1 cellular context compared by ENCODE assay signal in the genomic region with DNA sequence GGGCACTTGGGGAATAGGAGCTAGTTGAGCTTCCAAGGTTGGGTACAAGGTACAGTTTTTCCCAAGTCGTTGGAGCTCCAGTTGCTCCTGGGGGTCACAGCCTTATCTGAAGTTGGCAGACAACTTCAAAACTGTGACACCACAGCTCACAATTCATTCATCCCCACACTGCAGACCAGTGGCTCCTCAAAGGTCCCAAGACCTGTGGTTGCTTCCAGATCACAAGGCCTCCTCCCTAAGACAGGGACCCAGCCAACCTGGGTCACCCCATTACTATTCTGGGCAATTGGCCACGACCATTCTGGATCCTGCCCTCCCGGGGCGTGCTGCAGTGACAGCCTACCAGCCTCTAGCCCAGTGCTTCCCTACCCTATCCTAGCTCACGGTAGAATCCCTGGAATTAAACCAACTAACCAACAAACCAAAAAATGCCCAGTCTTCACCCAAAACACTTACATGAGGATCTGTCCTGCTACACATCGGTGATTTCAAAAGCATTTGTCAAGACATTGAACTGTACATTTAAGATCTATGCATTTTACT.
TF ChIP-seq lines count a peak whose summit lies in the region.

No MANE protein-coding gene starts in this region.

TF ChIP-seq in A549, 52 proteins besides CTCF, POLR2A, EP300 and RAD21 (continued from another document):
- TF ChIP-seq, protein P1, sequence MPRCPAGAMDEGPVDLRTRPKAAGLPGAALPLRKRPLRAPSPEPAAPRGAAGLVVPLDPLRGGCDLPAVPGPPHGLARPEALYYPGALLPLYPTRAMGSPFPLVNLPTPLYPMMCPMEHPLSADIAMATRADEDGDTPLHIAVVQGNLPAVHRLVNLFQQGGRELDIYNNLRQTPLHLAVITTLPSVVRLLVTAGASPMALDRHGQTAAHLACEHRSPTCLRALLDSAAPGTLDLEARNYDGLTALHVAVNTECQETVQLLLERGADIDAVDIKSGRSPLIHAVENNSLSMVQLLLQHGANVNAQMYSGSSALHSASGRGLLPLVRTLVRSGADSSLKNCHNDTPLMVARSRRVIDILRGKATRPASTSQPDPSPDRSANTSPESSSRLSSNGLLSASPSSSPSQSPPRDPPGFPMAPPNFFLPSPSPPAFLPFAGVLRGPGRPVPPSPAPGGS (IDR thresholded peaks at IDR 0.05): no peak
- TF ChIP-seq ZC3H11A (IDR thresholded peaks at IDR 0.05): no peak
- TF ChIP-seq HOXA7 (CRISPR knock-in tag; IDR thresholded peaks at IDR 0.05): no peak
- no peak for TF ChIP-seq RNF2 (IDR thresholded peaks at IDR 0.05; ENCODE audit: borderline replicate concordance, low read depth)
- no peak for TF ChIP-seq FOSL2 (IDR thresholded peaks at IDR 0.05)
- no peak for TF ChIP-seq FOSL2 (CRISPR knock-in tag; IDR thresholded peaks at IDR 0.05)
- TF ChIP-seq HEYL (CRISPR knock-in tag; IDR thresholded peaks at IDR 0.05): no peak
- no peak for TF ChIP-seq JUNB (IDR thresholded peaks at IDR 0.05)
- no peak for TF ChIP-seq ZNF302 (CRISPR knock-in tag; IDR thresholded peaks at IDR 0.05)
- TF ChIP-seq RARB (CRISPR knock-in tag; IDR thresholded peaks at IDR 0.05): no peak
- no peak for TF ChIP-seq FOSB (CRISPR knock-in tag; IDR thresholded peaks at IDR 0.05)
- TF ChIP-seq TFCP2L1 (CRISPR knock-in tag; IDR thresholded peaks at IDR 0.05): no peak
- no peak for TF ChIP-seq NPAS2 (CRISPR knock-in tag; IDR thresholded peaks at IDR 0.05; ENCODE audit: borderline replicate concordance)
- no peak for TF ChIP-seq ZSCAN20 (CRISPR knock-in tag; IDR thresholded peaks at IDR 0.05)
- TF ChIP-seq POLR2AphosphoS2 (conservative IDR thresholded peaks at IDR 0.05; ENCODE audit: low read length): no peak
